In the genomic region with DNA sequence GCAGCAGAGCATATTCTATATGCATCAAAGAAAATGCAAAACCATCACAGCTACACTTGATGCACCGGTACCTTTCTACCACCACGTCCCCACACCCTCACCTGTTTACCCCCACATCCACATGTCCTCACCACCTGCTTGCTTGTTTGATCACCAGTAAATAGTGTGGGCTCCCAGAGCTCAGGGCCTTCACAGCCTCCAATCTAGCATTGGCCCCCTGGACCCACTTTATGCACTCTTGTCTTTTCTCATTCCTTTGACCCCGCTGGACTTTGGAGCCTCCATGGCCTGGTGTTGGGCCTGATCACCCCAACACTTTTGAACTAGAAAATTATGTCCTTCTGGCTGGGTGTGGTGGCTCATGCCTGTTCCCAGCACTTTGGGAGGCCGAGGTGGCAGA, we compare ENCODE assay signal across 24 cellular contexts.
"Had no signal": no experiment of that assay in that cellular context is flagged by ENCODE, and none has a peak within 500 bp of the region (broad histone marks: within the 10 kb centered on the region; RNA-seq: fewer than 3 reads in every experiment).

No MANE protein-coding gene starts in this region.

- H3K4me3 ChIP-seq: breast epithelium, MG63 had no signal

- DNase-seq: activated CD4-positive, alpha-beta memory T cell treated with anti-CD3 and anti-CD28 coated beads for 36 hours; activated CD4-positive, alpha-beta T cell treated with anti-CD3 and anti-CD28 coated beads, Interleukin-2, amount 10 ng/mL, durations not matched to agents 24 days and 14 days; activated CD4-positive, CD25-positive, alpha-beta regulatory T cell treated with anti-CD3 and anti-CD28 coated beads, Interleukin-2, amount 50 U/mL, for 72 hours; activated CD8-positive, alpha-beta memory T cell treated with anti-CD3 and anti-CD28 coated beads for 24 hours; activated effector memory CD4-positive, alpha-beta T cell treated with anti-CD3 and anti-CD28 coated beads, Interleukin-2, amount 50 U/mL, for 16 hours; activated naive CD4-positive, alpha-beta T cell treated with Interleukin-2 at 50 U/mL for 16 hours; activated naive CD8-positive, alpha-beta T cell treated with anti-CD3 and anti-CD28 coated beads for 36 hours; activated T-cell treated with anti-CD3 and anti-CD28 coated beads, Interleukin-2, amount 50 U/mL, for 4 hours; anterior cingulate cortex; caudate nucleus; MG63; MV-4-11; NCI-H1092 treated with DMSO at 0.1 percent for 48 hours; NCI-H1417 treated with DMSO at 0.1 percent for 48 hours; NCI-H1694; NCI-H2029; NCI-H446; NCI-H524; PC-3; SHP77 treated with DMSO at 0.1 percent for 48 hours; T-helper 17 cell; T-helper 9 cell had no signal

- H3K4me3 Mint-ChIP-seq: activated CD4-positive, alpha-beta memory T cell treated with anti-CD3 and anti-CD28 coated beads for 36 hours; activated CD4-positive, alpha-beta T cell treated with anti-CD3 and anti-CD28 coated beads, Interleukin-2, amount 10 ng/mL, durations not matched to agents 24 days and 14 days; activated naive CD8-positive, alpha-beta T cell treated with anti-CD3 and anti-CD28 coated beads for 36 hours; activated T-cell treated with anti-CD3 and anti-CD28 coated beads, Interleukin-2, amount 50 U/mL, for 4 hours; T-helper 17 cell; WTC11 had no signal

- H3K27ac Mint-ChIP-seq: activated CD4-positive, alpha-beta memory T cell treated with anti-CD3 and anti-CD28 coated beads for 36 hours; activated CD4-positive, alpha-beta T cell treated with anti-CD3 and anti-CD28 coated beads, Interleukin-2, amount 10 ng/mL, durations not matched to agents 24 days and 14 days; activated naive CD8-positive, alpha-beta T cell treated with anti-CD3 and anti-CD28 coated beads for 36 hours; T-helper 17 cell; WTC11 had no signal

- H3K36me3 Mint-ChIP-seq: activated CD4-positive, alpha-beta memory T cell treated with anti-CD3 and anti-CD28 coated beads for 36 hours had no signal
